22 cellular contexts compared by ENCODE assay signal in genomic region chr1:2503554-2504223, GRCh38. TPM values are rescaled to one million over a fixed set of nuclear protein-coding genes. Genes with fewer than 3 reads are reported as not detected.
A peak's percentile ranks its signal among the peaks of the same experiment; 100 is the strongest.
DNase-seq lines count a peak whose midpoint lies in the region; ATAC-seq and TF ChIP-seq lines count a peak whose summit lies in the region.
"Had no signal": no experiment of that assay in that cellular context is flagged by ENCODE, and none has a peak within 500 bp of the region (broad histone marks: within the 10 kb centered on the region; RNA-seq: fewer than 3 reads in every experiment).

No MANE protein-coding gene starts in this region.

- H3K4ac ChIP-seq in neuronal stem cell (ENCODE audit: low read length): no peak overlapping the region

- H3K9me3 Mint-ChIP-seq in stimulated activated effector memory CD8-positive, alpha-beta T cell treated with anti-CD3 and anti-CD28 coated beads, Interleukin-12 subunit alpha, Interleukin-12 subunit beta, amount 100 ng/mL, for 72 hours: no peaks in the 10 kb centered on the region
- H3K9me3 Mint-ChIP-seq: CD4-positive, CD25-positive, alpha-beta regulatory T cell had no signal

- ATAC-seq in SK-N-SH treated with all-trans-retinoic acid at 6 μM for 48 hours: no peak
- no peak for ATAC-seq in GM21447 (IDR thresholded peaks at IDR 0.05; ENCODE audit: unreplicated experiment)
- no peak for ATAC-seq in HG03196 (IDR thresholded peaks at IDR 0.05; ENCODE audit: unreplicated experiment)
- no peak for ATAC-seq in stimulated activated effector memory CD8-positive, alpha-beta T cell treated with anti-CD3 and anti-CD28 coated beads, Interleukin-12 subunit alpha, Interleukin-12 subunit beta, amount 100 ng/mL, for 72 hours

- H2AFZ ChIP-seq in SK-N-SH (ENCODE audit: low read depth) (no peak overlapping the region), neuronal stem cell (ENCODE audit: low read length) (no peak overlapping the region)
- H2AFZ ChIP-seq: PC-9 had no signal

- peak overlapping the region; percentile 80 for H3K18ac ChIP-seq in neuronal stem cell (ENCODE audit: low read length)

- H3K9me3 ChIP-seq in SK-N-SH (no peaks in the 10 kb centered on the region), HEK293 (ENCODE audit: control insufficient read depth, insufficient read depth, low read depth, low read length) (no peaks in the 10 kb centered on the region), neuronal stem cell (replicated peaks in 1 of 2; ENCODE audit: control insufficient read depth in 2 of 2, insufficient read depth in 1 of 2, low read depth in 1 of 2, low read length in 2 of 2) (no peaks in the 10 kb centered on the region)
- H3K9me3 ChIP-seq: BLaER1 had no signal

- no peaks in the 10 kb centered on the region for H3K79me1 ChIP-seq in neuronal stem cell (ENCODE audit: low read depth, low read length)

- H3K4me2 ChIP-seq in SK-N-SH (no peak overlapping the region), neuronal stem cell (ENCODE audit: insufficient read depth, low read length, poor library complexity, severe bottlenecking) (no peak overlapping the region)
- H3K4me2 ChIP-seq: PC-9 had no signal

- H4K8ac ChIP-seq in neuronal stem cell (ENCODE audit: low read depth, low read length): peak overlapping the region; percentile 43

- H3K4me3 Mint-ChIP-seq in stimulated activated effector memory CD8-positive, alpha-beta T cell treated with anti-CD3 and anti-CD28 coated beads, Interleukin-12 subunit alpha, Interleukin-12 subunit beta, amount 100 ng/mL, for 72 hours: no peak overlapping the region
- H3K4me3 Mint-ChIP-seq: CD4-positive, CD25-positive, alpha-beta regulatory T cell had no signal

- peaks cover 15% of the 10 kb centered on the region for H3K4me1 Mint-ChIP-seq in stimulated activated effector memory CD8-positive, alpha-beta T cell treated with anti-CD3 and anti-CD28 coated beads, Interleukin-12 subunit alpha, Interleukin-12 subunit beta, amount 100 ng/mL, for 72 hours

- WGBS in SK-N-SH (ENCODE audit: low lambda C conversion rate): 66% methylated on average over 15 of the region's 42 CpGs
- no CpG with 5 or more reads among the region's 42 CpGs for WGBS in neuronal stem cell (ENCODE audit: extremely low coverage in 2 of 2, insufficient read length in 2 of 2, insufficient replicate concordance in 1 of 2), 2 donors

- H3K27ac Mint-ChIP-seq in stimulated activated effector memory CD8-positive, alpha-beta T cell treated with anti-CD3 and anti-CD28 coated beads, Interleukin-12 subunit alpha, Interleukin-12 subunit beta, amount 100 ng/mL, for 72 hours: no peak overlapping the region

- peak overlapping the region; percentile 91 for H2AK5ac ChIP-seq in neuronal stem cell (ENCODE audit: low read depth, low read length)

- TF ChIP-seq CTCF in SK-N-SH (IDR thresholded peaks at IDR 0.05) (no peak), HEK293 (tag by site-specific recombination; IDR thresholded peaks at IDR 0.05) (no peak), brain microvascular endothelial cell (IDR thresholded peaks at IDR 0.05; ENCODE audit: low read depth, low read length, missing control alignments) (peak; percentile 22)

- H3K9ac ChIP-seq in SK-N-SH: no peak overlapping the region
- peak overlapping the region; percentile 81 for H3K9ac ChIP-seq in neuronal stem cell (ENCODE audit: low read depth, low read length, poor library complexity)
- H3K9ac ChIP-seq: BLaER1 had no signal

- H3K4me3 ChIP-seq in SK-N-SH (ENCODE audit: low read depth in 2 of 2, low read length in 1 of 2): no peak overlapping the region
- no peak overlapping the region for H3K4me3 ChIP-seq in HEK293 (ENCODE audit: low read depth, low read length)
- no peak overlapping the region for H3K4me3 ChIP-seq in brain microvascular endothelial cell (ENCODE audit: low read depth, low read length)
- H3K4me3 ChIP-seq in neuronal stem cell (ENCODE audit: low read length in 2 of 2): no peak overlapping the region
- H3K4me3 ChIP-seq: BLaER1, PC-9 had no signal

- H3K36me3 ChIP-seq in SK-N-SH (replicated peaks in 1 of 2; ENCODE audit: control insufficient read depth in 1 of 2, insufficient read depth in 2 of 2, low read length in 1 of 2) (peaks cover 0 to 7% of the 10 kb centered on the region in 2 experiments), HEK293 (ENCODE audit: control insufficient read depth in 2 of 2, insufficient read depth in 1 of 2, low read length in 2 of 2) (peaks cover 0 to 18% of the 10 kb centered on the region in 2 experiments; a peak in 1 of 3 replicates), brain microvascular endothelial cell (replicated peaks) (peaks cover 15% of the 10 kb centered on the region), neuronal stem cell (replicated peaks in 1 of 2; ENCODE audit: control insufficient read depth in 2 of 2, insufficient read depth in 2 of 2, low read length in 2 of 2) (peaks cover 9 to 15% of the 10 kb centered on the region in 2 donors)

- no peaks in the 10 kb centered on the region for H3F3A ChIP-seq in SK-N-SH (replicated peaks; ENCODE audit: insufficient read depth)

- POLR2A ChIA-PET in SK-N-SH (lab: Yijun Ruan, JAX) (interaction anchor here (0.9 kb wide), 1 partner anchor 22 kb away, joined by 3 read pairs; the partner anchor contains the start of gene PANK4), HEK293 (lab: Yijun Ruan, JAX) (interaction anchor here (1.4 kb wide), 1 partner anchor 23 kb away, joined by 4 read pairs; the partner anchor contains the start of gene PANK4)

- no peak overlapping the region for H2BK12ac ChIP-seq in neuronal stem cell (ENCODE audit: low read length)

- no peaks in the 10 kb centered on the region for H4K20me1 ChIP-seq in SK-N-SH (ENCODE audit: insufficient read depth)

- no peaks in the 10 kb centered on the region for H3K79me2 ChIP-seq in SK-N-SH (ENCODE audit: insufficient read depth)

- no peaks in the 10 kb centered on the region for H3K9me2 ChIP-seq in SK-N-SH

- H4K91ac ChIP-seq in neuronal stem cell (ENCODE audit: low read depth, low read length, poor library complexity): no peak overlapping the region

- peak; percentile 68 for DNase-seq in SK-N-SH
- no peak for DNase-seq in brain microvascular endothelial cell
- no peak for DNase-seq in neuronal stem cell (ENCODE audit: low spot score)
- DNase-seq in stimulated activated effector memory CD8-positive, alpha-beta T cell treated with anti-CD3 and anti-CD28 coated beads, Interleukin-12 subunit alpha, Interleukin-12 subunit beta, amount 100 ng/mL, for 72 hours (ENCODE audit: low spot score in 2 of 2): no peak
- DNase-seq: CD4-positive, CD25-positive, alpha-beta regulatory T cell; DMS153; DND-41; KBM-7; MV-4-11; NCI-H1105; NCI-H1436 treated with DMSO at 0.1 percent for 48 hours; NCI-H187 treated with DMSO at 0.1 percent for 48 hours; NCI-H2107; NCI-H526 treated with DMSO at 0.1 percent for 48 hours; PC-9; Right ventricle myocardium superior had no signal

- CTCF ChIA-PET in SK-N-SH (lab: Yijun Ruan, JAX): interaction anchor here (0.8 to 2.4 kb wide), 4 partner anchors 19 to 44 kb away, joined by 3 to 7 read pairs (median 3); partner anchors contain the start of gene PANK4
- CTCF ChIA-PET in HEK293 (lab: Yijun Ruan, JAX): no interaction called here

- no peak for TF ChIP-seq RAD21 in SK-N-SH (IDR thresholded peaks at IDR 0.05; ENCODE audit: low read length)

- H3K4me1 ChIP-seq in SK-N-SH (ENCODE audit: control insufficient read depth in 1 of 2, insufficient read depth in 2 of 2, low read depth in 1 of 2, low read length in 1 of 2) (peaks cover 0 to 15% of the 10 kb centered on the region in 2 experiments; a peak in 1 of 4 replicates), HEK293 (ENCODE audit: control insufficient read depth, insufficient read depth, low read length) (no peaks in the 10 kb centered on the region), neuronal stem cell (ENCODE audit: control insufficient read depth in 2 of 2, insufficient read depth in 1 of 2, low read depth in 1 of 2, low read length in 2 of 2) (peaks cover 2 to 3% of the 10 kb centered on the region in 2 donors)

- H3K23ac ChIP-seq in neuronal stem cell (ENCODE audit: low read depth, low read length, poor library complexity): peak overlapping the region; percentile 73

- in situ Hi-C loops in brain microvascular endothelial cell (cut with HindIII; ENCODE audit: low pct_ligation_motif_present, low sequenced_read_pairs): loop anchor here (25.0 kb wide), 1 partner anchor 91 kb away; the partner anchor contains the start of gene PEX10

- H3K27me3 ChIP-seq in SK-N-SH (ENCODE audit: insufficient read depth) (no peaks in the 10 kb centered on the region), brain microvascular endothelial cell (replicated peaks) (no peaks in the 10 kb centered on the region), neuronal stem cell (ENCODE audit: control insufficient read depth in 3 of 3, insufficient read depth in 3 of 3, low read depth in 1 of 3, low read length in 3 of 3) (peaks cover 0 to 4% (median 0%) of the 10 kb centered on the region in 3 experiments)
- H3K27me3 ChIP-seq: BLaER1 had no signal

- H2BK5ac ChIP-seq in neuronal stem cell (ENCODE audit: low read length): no peak overlapping the region

- peak overlapping the region; percentile 87 for H2BK120ac ChIP-seq in neuronal stem cell (ENCODE audit: low read depth, low read length)

- H3K36me3 Mint-ChIP-seq in stimulated activated effector memory CD8-positive, alpha-beta T cell treated with anti-CD3 and anti-CD28 coated beads, Interleukin-12 subunit alpha, Interleukin-12 subunit beta, amount 100 ng/mL, for 72 hours: peaks cover 25% of the 10 kb centered on the region

- H3K14ac ChIP-seq in neuronal stem cell (ENCODE audit: low read length): peak overlapping the region; percentile 21

- H3K27ac ChIP-seq in SK-N-SH (ENCODE audit: low read depth in 2 of 2, low read length in 1 of 2): no peak overlapping the region
- no peak overlapping the region for H3K27ac ChIP-seq in HEK293 (ENCODE audit: extremely low read depth, low read depth, low read length)
- no peak overlapping the region for H3K27ac ChIP-seq in brain microvascular endothelial cell
- no peak overlapping the region for H3K27ac ChIP-seq in neuronal stem cell (replicated peaks; ENCODE audit: low read length)
- H3K27ac ChIP-seq: BLaER1, PC-9 had no signal

- no peak for TF ChIP-seq EP300 in SK-N-SH (IDR thresholded peaks at IDR 0.05; ENCODE audit: borderline replicate concordance in 1 of 2, low read depth in 1 of 2, low read length in 1 of 2)

- H2BK15ac ChIP-seq in neuronal stem cell (ENCODE audit: low read length): no peak overlapping the region

RNA-seq across cellular contexts. Expression of gene PANK4, which starts 22.7 kb away (rescaled TPM):
- polyA plus RNA-seq in SK-N-SH (2012; rRNA removed): 15.1 and 16.6 TPM in 2 replicates
- polyA plus RNA-seq in SK-N-SH (2012; cell fraction: cytosol; rRNA removed): 5.9 and 8.7 TPM in 2 replicates
- 64.1 and 71.4 TPM in 2 replicates for polyA plus RNA-seq in SK-N-SH (2012; cell fraction: nucleus; rRNA removed)
- polyA plus RNA-seq in neuronal stem cell (2013, experiment 1 of 2): 23.5 TPM
- polyA plus RNA-seq in neuronal stem cell (2013, experiment 2 of 2): 22.7 TPM

RNA-seq across cellular contexts. Expression of gene HES5, which starts 26.4 kb away (rescaled TPM):
- polyA plus RNA-seq in SK-N-SH (2012; rRNA removed): 0.03 and 0.05 TPM in 2 replicates
- polyA plus RNA-seq in SK-N-SH (2012; cell fraction: cytosol; rRNA removed): 0.06 TPM in 1 of 2 replicates, not detected in the other
- polyA plus RNA-seq in SK-N-SH (2012; cell fraction: nucleus; rRNA removed): 0.14 and 0.20 TPM in 2 replicates
- 208 TPM for polyA plus RNA-seq in neuronal stem cell (2013, experiment 1 of 2)
- 209 TPM for polyA plus RNA-seq in neuronal stem cell (2013, experiment 2 of 2)
- polyA plus RNA-seq: AG04450; CD4-positive, CD25-positive, alpha-beta regulatory T cell had no signal

RNA-seq across cellular contexts. Expression of gene PLCH2, which starts 27.6 kb away (rescaled TPM):
- 0.08 and 0.18 TPM in 2 replicates for polyA plus RNA-seq in SK-N-SH (2012; rRNA removed)
- 0.06 and 0.16 TPM in 2 replicates for polyA plus RNA-seq in SK-N-SH (2012; cell fraction: cytosol; rRNA removed)
- polyA plus RNA-seq in SK-N-SH (2012; cell fraction: nucleus; rRNA removed): 0.68 and 0.74 TPM in 2 replicates
- 4.2 TPM for polyA plus RNA-seq in neuronal stem cell (2013, experiment 1 of 2)
- 4.0 TPM for polyA plus RNA-seq in neuronal stem cell (2013, experiment 2 of 2)

RNA-seq across cellular contexts. Expression of gene TNFRSF14, which starts 52.5 kb away (rescaled TPM):
- 0.19 and 0.28 TPM in 2 replicates for polyA plus RNA-seq in SK-N-SH (2012; rRNA removed)
- polyA plus RNA-seq in SK-N-SH (2012; cell fraction: cytosol; rRNA removed): 0.03 and 0.08 TPM in 2 replicates
- polyA plus RNA-seq in SK-N-SH (2012; cell fraction: nucleus; rRNA removed): 0.61 and 0.96 TPM in 2 replicates
- 1.1 TPM for polyA plus RNA-seq in neuronal stem cell (2013, experiment 1 of 2)
- polyA plus RNA-seq in neuronal stem cell (2013, experiment 2 of 2): 1.3 TPM
